In genomic region chr6:102619585-102619984, GRCh38 we compare ENCODE assay signal across 8 cellular contexts.
DNase-seq lines count a peak whose midpoint lies in the region; ATAC-seq and TF ChIP-seq lines count a peak whose summit lies in the region.

No MANE protein-coding gene starts in this region.

- H3K27me3 ChIP-seq in WERI-Rb-1 (ENCODE audit: insufficient read depth, low read depth, severe bottlenecking) = no peaks in the 10 kb centered on the region
- no peaks in the 10 kb centered on the region for H3K27me3 ChIP-seq in mesenchymal stem cell (ENCODE audit: control insufficient read depth in 1 of 2, insufficient read depth in 1 of 2, low read length in 2 of 2)
- no peaks in the 10 kb centered on the region for H3K27me3 ChIP-seq in gastrocnemius medialis
- H3K27me3 ChIP-seq in heart right ventricle = no peaks in the 10 kb centered on the region

- H2AFZ ChIP-seq in mesenchymal stem cell (ENCODE audit: low read depth, low read length) = no peak overlapping the region

- no peaks in the 10 kb centered on the region for H3K4me1 ChIP-seq in mesenchymal stem cell (ENCODE audit: control insufficient read depth, insufficient read depth, low read depth, low read length)
- no peaks in the 10 kb centered on the region for H3K4me1 ChIP-seq in gastrocnemius medialis
- no peaks in the 10 kb centered on the region for H3K4me1 ChIP-seq in heart right ventricle

- no peak overlapping the region for H2AK5ac ChIP-seq in mesenchymal stem cell (ENCODE audit: low read length, severe bottlenecking)

- H3K4me2 ChIP-seq in mesenchymal stem cell (ENCODE audit: low read length, poor library complexity, severe bottlenecking) = no peak overlapping the region

- peak; percentile 35 for TF ChIP-seq CTCF in GM10266 (IDR thresholded peaks at IDR 0.05; ENCODE audit: control insufficient read depth, insufficient read depth, low read depth, missing control alignments)
- TF ChIP-seq CTCF in WERI-Rb-1 (IDR thresholded peaks at IDR 0.05; ENCODE audit: low read depth, low read length) = peak; percentile 20; the same call in 1 of the 2 replicates
- no peak for TF ChIP-seq CTCF in lower leg skin (IDR thresholded peaks at IDR 0.05)
- TF ChIP-seq CTCF in gastrocnemius medialis (IDR thresholded peaks at IDR 0.05 in 4 of 5, conservative IDR thresholded peaks at IDR 0.05 in 1 of 5) = peak in 1 of 5 experiments; percentile 11
- TF ChIP-seq CTCF in heart right ventricle (IDR thresholded peaks at IDR 0.05) = peak in 4 of 9 donors; percentile 16 to 40 (median 28)

- no peak overlapping the region for H4K8ac ChIP-seq in mesenchymal stem cell (ENCODE audit: low read length)

- H3K36me3 Mint-ChIP-seq in stimulated activated effector memory CD8-positive, alpha-beta T cell treated with anti-CD3 and anti-CD28 coated beads, Interleukin-12 subunit alpha, Interleukin-12 subunit beta, amount 100 ng/mL, for 72 hours = no peaks in the 10 kb centered on the region

- H3K4ac ChIP-seq in mesenchymal stem cell (ENCODE audit: low read depth in 1 of 2, low read length in 2 of 2) = no peak overlapping the region

- in situ Hi-C loops in gastrocnemius medialis (cut with MboI; ENCODE audit: low sequenced_read_pairs in 4 of 4) = no loop called here

- no peak overlapping the region for H3K18ac ChIP-seq in mesenchymal stem cell (ENCODE audit: low read depth in 1 of 2, low read length in 2 of 2)

- intact Hi-C loops in lower leg skin (cut with DNase I; ENCODE audit: low total_unique reads) = no loop called here
- intact Hi-C loops in gastrocnemius medialis (cut with DNase I; ENCODE audit: low total_unique reads) = no loop called here
- intact Hi-C loops in heart right ventricle (cut with DNase I) = no loop called here

- H2BK120ac ChIP-seq in mesenchymal stem cell (ENCODE audit: low read depth, low read length) = no peak overlapping the region

- H3K4me3 ChIP-seq in WERI-Rb-1 (ENCODE audit: low read depth, low read length) (no peak overlapping the region), mesenchymal stem cell (ENCODE audit: insufficient read depth in 1 of 2, low read depth in 1 of 2, low read length in 2 of 2) (no peak overlapping the region), lower leg skin (ENCODE audit: low read depth, poor library complexity, severe bottlenecking) (no peak overlapping the region), gastrocnemius medialis (no peak overlapping the region), heart right ventricle (no peak overlapping the region)

- no peak overlapping the region for H2BK5ac ChIP-seq in mesenchymal stem cell (ENCODE audit: low read depth, low read length, poor library complexity, severe bottlenecking)

- H4K91ac ChIP-seq in mesenchymal stem cell (ENCODE audit: low read length) = no peak overlapping the region

- H3K4me1 Mint-ChIP-seq in stimulated activated effector memory CD8-positive, alpha-beta T cell treated with anti-CD3 and anti-CD28 coated beads, Interleukin-12 subunit alpha, Interleukin-12 subunit beta, amount 100 ng/mL, for 72 hours = no peaks in the 10 kb centered on the region

- no peak overlapping the region for H3K23ac ChIP-seq in mesenchymal stem cell (ENCODE audit: low read length in 2 of 2)

- no peak overlapping the region for H3K4me3 Mint-ChIP-seq in stimulated activated effector memory CD8-positive, alpha-beta T cell treated with anti-CD3 and anti-CD28 coated beads, Interleukin-12 subunit alpha, Interleukin-12 subunit beta, amount 100 ng/mL, for 72 hours

- H2BK12ac ChIP-seq in mesenchymal stem cell (ENCODE audit: low read length in 2 of 2) = no peak overlapping the region

- no peak overlapping the region for H3K27ac Mint-ChIP-seq in stimulated activated effector memory CD8-positive, alpha-beta T cell treated with anti-CD3 and anti-CD28 coated beads, Interleukin-12 subunit alpha, Interleukin-12 subunit beta, amount 100 ng/mL, for 72 hours

- H2BK15ac ChIP-seq in mesenchymal stem cell (ENCODE audit: low read depth, poor library complexity, severe bottlenecking) = no peak overlapping the region

- H3K79me1 ChIP-seq in mesenchymal stem cell (replicated peaks; ENCODE audit: low read length, poor library complexity, severe bottlenecking) = no peaks in the 10 kb centered on the region

- H3K36me3 ChIP-seq in WERI-Rb-1 (no peaks in the 10 kb centered on the region), mesenchymal stem cell (ENCODE audit: control insufficient read depth in 1 of 2, insufficient read depth in 2 of 2, low read depth in 1 of 2, low read length in 2 of 2) (no peaks in the 10 kb centered on the region), gastrocnemius medialis (no peaks in the 10 kb centered on the region), heart right ventricle (no peaks in the 10 kb centered on the region)

- peaks cover 8% of the 10 kb centered on the region for H3K9me3 Mint-ChIP-seq in stimulated activated effector memory CD8-positive, alpha-beta T cell treated with anti-CD3 and anti-CD28 coated beads, Interleukin-12 subunit alpha, Interleukin-12 subunit beta, amount 100 ng/mL, for 72 hours

- no CpG with 5 or more reads among the region's 2 CpGs for WGBS in mesenchymal stem cell
- WGBS in lower leg skin, 2 donors = 2% methylated on average over 2 of the region's 2 CpGs
- 2 to 3% methylated on average over 2 of the region's 2 CpGs for WGBS in heart right ventricle, 2 donors

- H3K9ac ChIP-seq in mesenchymal stem cell (ENCODE audit: low read length) = no peak overlapping the region

- no peak for ATAC-seq in stimulated activated effector memory CD8-positive, alpha-beta T cell treated with anti-CD3 and anti-CD28 coated beads, Interleukin-12 subunit alpha, Interleukin-12 subunit beta, amount 100 ng/mL, for 72 hours
- no peak for ATAC-seq in gastrocnemius medialis
- no peak for ATAC-seq in heart right ventricle

- TF ChIP-seq POLR2A in lower leg skin (IDR thresholded peaks at IDR 0.05) (no peak), gastrocnemius medialis (IDR thresholded peaks at IDR 0.05) (no peak)

- peak; percentile 4 for DNase-seq in GM10266 (ENCODE audit: extremely low spot score)
- peak; percentile 9 for DNase-seq in HuH-7 (ENCODE audit: low spot score)
- DNase-seq in WERI-Rb-1 = no peak
- peak; percentile 18 for DNase-seq in mesenchymal stem cell
- DNase-seq in stimulated activated effector memory CD8-positive, alpha-beta T cell treated with anti-CD3 and anti-CD28 coated beads, Interleukin-12 subunit alpha, Interleukin-12 subunit beta, amount 100 ng/mL, for 72 hours (ENCODE audit: low spot score in 2 of 2) = no peak
- no peak for DNase-seq in lower leg skin (ENCODE audit: low spot score in 2 of 2)
- DNase-seq in gastrocnemius medialis = no peak
- no peak for DNase-seq in heart right ventricle

- H3K9me3 ChIP-seq in WERI-Rb-1 (ENCODE audit: severe bottlenecking) (peaks cover 5% of the 10 kb centered on the region), mesenchymal stem cell (ENCODE audit: control insufficient read depth, low read length) (no peaks in the 10 kb centered on the region), gastrocnemius medialis (no peaks in the 10 kb centered on the region), heart right ventricle (peaks cover 0 to 3% (median 0%) of the 10 kb centered on the region in 11 donors)

- no peak overlapping the region for H3K14ac ChIP-seq in mesenchymal stem cell (ENCODE audit: low read length in 2 of 2)

- H3K27ac ChIP-seq in WERI-Rb-1 = no peak overlapping the region
- no peak overlapping the region for H3K27ac ChIP-seq in mesenchymal stem cell (ENCODE audit: low read length, poor library complexity, severe bottlenecking)
- no peak overlapping the region for H3K27ac ChIP-seq in gastrocnemius medialis
- H3K27ac ChIP-seq in heart right ventricle = no peak overlapping the region

Comparison
In these comparisons a context has a peak if more than half of its experiments do, and no peak if none do; other contexts are left out.
1. DNase-seq: peak in GM10266 (single experiment), HuH-7 (single experiment) and mesenchymal stem cell (single experiment); none in WERI-Rb-1 (single experiment), stimulated activated effector memory CD8-positive, alpha-beta T cell treated with anti-CD3 and anti-CD28 coated beads, Interleukin-12 subunit alpha, Interleukin-12 subunit beta, amount 100 ng/mL, for 72 hours (0 of 2), lower leg skin (0 of 2), gastrocnemius medialis (0 of 2) and heart right ventricle (0 of 2).
2. CTCF ChIP-seq: peak in GM10266 (single experiment) and WERI-Rb-1 (single experiment); none in lower leg skin (0 of 3).